23 cellular contexts compared by ENCODE assay signal in genomic region chr5:153661897-153662296, GRCh38.
"Had no signal": no experiment of that assay in that cellular context is flagged by ENCODE, and none has a peak within 500 bp of the region (broad histone marks: within the 10 kb centered on the region; RNA-seq: fewer than 3 reads in every experiment).

No MANE protein-coding gene starts in this region.

- DNase-seq: activated CD4-positive, alpha-beta T cell treated with anti-CD3 and anti-CD28 coated beads for 48 hours; activated CD4-positive, alpha-beta T cell treated with anti-CD3 and anti-CD28 coated beads, Interleukin-2, amount 50 U/mL, for 4 hours; activated CD4-positive, CD25-positive, alpha-beta regulatory T cell treated with anti-CD3 and anti-CD28 coated beads, Interleukin-2, amount 50 U/mL, for 72 hours; activated effector memory CD4-positive, alpha-beta T cell treated with anti-CD3 and anti-CD28 coated beads, Interleukin-2, amount 50 U/mL, for 16 hours; activated naive CD4-positive, alpha-beta T cell treated with Interleukin-2 at 50 U/mL for 16 hours; activated naive CD8-positive, alpha-beta T cell treated with anti-CD3 and anti-CD28 coated beads, Interleukin-2, amount 50 U/mL, for 24 hours; activated T-cell treated with anti-CD3 and anti-CD28 coated beads, Interleukin-2, amount 50 U/mL, for 4 hours; amygdala; brain microvascular endothelial cell; caudate nucleus; KG1; NCI-H1092; NCI-H1417; NCI-H1694 treated with DMSO at 0.1 percent for 48 hours; NCI-H2029 treated with DMSO at 0.1 percent for 48 hours; NCI-H446; NCI-H524; PC-9; SHP77 treated with DMSO at 0.1 percent for 48 hours had no signal

- H3K4me3 ChIP-seq: PC-9 had no signal

- H3K27me3 Mint-ChIP-seq: activated naive CD8-positive, alpha-beta T cell treated with anti-CD3 and anti-CD28 coated beads, Interleukin-2, amount 50 U/mL, for 24 hours; IgD-negative memory B cell had no signal

- H3K36me3 Mint-ChIP-seq: activated naive CD4-positive, alpha-beta T cell treated with anti-CD3 and anti-CD28 coated beads, Interleukin-2, amount 50 U/mL, for 72 hours; IgD-negative memory B cell; WTC11 had no signal

- H3K27ac Mint-ChIP-seq: activated naive CD4-positive, alpha-beta T cell treated with anti-CD3 and anti-CD28 coated beads, Interleukin-2, amount 50 U/mL, for 72 hours; activated naive CD8-positive, alpha-beta T cell treated with anti-CD3 and anti-CD28 coated beads, Interleukin-2, amount 50 U/mL, for 24 hours; IgD-negative memory B cell; T-helper 1 cell treated with Interleukin-12 subunit alpha and Interleukin-12 subunit beta and Interleukin-4 antibody, amounts not matched to agents 30 μg/mL and 1 μg/mL, for 36 hours; WTC11 had no signal

- H3K4me3 Mint-ChIP-seq: activated naive CD8-positive, alpha-beta T cell treated with anti-CD3 and anti-CD28 coated beads, Interleukin-2, amount 50 U/mL, for 24 hours; activated T-cell treated with anti-CD3 and anti-CD28 coated beads, Interleukin-2, amount 50 U/mL, for 4 hours; IgD-negative memory B cell; T-helper 1 cell treated with Interleukin-12 subunit alpha and Interleukin-12 subunit beta and Interleukin-4 antibody, amounts not matched to agents 30 μg/mL and 1 μg/mL, for 36 hours; WTC11 had no signal

- H2AFZ ChIP-seq: PC-9 had no signal

- H3K4me2 ChIP-seq: PC-9 had no signal

- H3K9me3 Mint-ChIP-seq: activated naive CD4-positive, alpha-beta T cell treated with anti-CD3 and anti-CD28 coated beads, Interleukin-2, amount 50 U/mL, for 72 hours; activated naive CD8-positive, alpha-beta T cell treated with anti-CD3 and anti-CD28 coated beads, Interleukin-2, amount 50 U/mL, for 24 hours; activated T-cell treated with anti-CD3 and anti-CD28 coated beads, Interleukin-2, amount 50 U/mL, for 4 hours; IgD-negative memory B cell; T-helper 1 cell treated with Interleukin-12 subunit alpha and Interleukin-12 subunit beta and Interleukin-4 antibody, amounts not matched to agents 30 μg/mL and 1 μg/mL, for 36 hours; WTC11 had no signal

- H3K36me3 ChIP-seq: brain microvascular endothelial cell had no signal

- H3K4me1 Mint-ChIP-seq: activated naive CD8-positive, alpha-beta T cell treated with anti-CD3 and anti-CD28 coated beads, Interleukin-2, amount 50 U/mL, for 24 hours; IgD-negative memory B cell had no signal

- H3K27ac ChIP-seq: brain microvascular endothelial cell, PC-9 had no signal

- ATAC-seq: activated naive CD4-positive, alpha-beta T cell treated with anti-CD3 and anti-CD28 coated beads, Interleukin-2, amount 50 U/mL, for 72 hours; activated naive CD8-positive, alpha-beta T cell treated with anti-CD3 and anti-CD28 coated beads, Interleukin-2, amount 50 U/mL, for 24 hours; activated T-cell treated with anti-CD3 and anti-CD28 coated beads, Interleukin-2, amount 50 U/mL, for 4 hours; WTC11 had no signal

- H3K27me3 ChIP-seq: brain microvascular endothelial cell had no signal
